ENCODE assay signal across 9 cellular contexts in genomic region chr4:41142946-41143720, GRCh38.
A peak's percentile ranks its signal among the peaks of the same experiment; 100 is the strongest.
DNase-seq lines count a peak whose midpoint lies in the region; ATAC-seq and TF ChIP-seq lines count a peak whose summit lies in the region.
"Had no signal": no experiment of that assay in that cellular context is flagged by ENCODE, and none has a peak within 500 bp of the region (broad histone marks: within the 10 kb centered on the region; RNA-seq: fewer than 3 reads in every experiment).

No MANE protein-coding gene starts in this region.

- peak; percentile 53 to 92 for TF ChIP-seq EP300 in tibial nerve (IDR thresholded peaks at IDR 0.05)

- no peak overlapping the region for H2AFZ ChIP-seq in KMS-11 (ENCODE audit: low read depth)

- H3K36me3 ChIP-seq in KMS-11 (ENCODE audit: insufficient read depth) = no peaks in the 10 kb centered on the region
- H3K36me3 ChIP-seq in lung (ENCODE audit: control insufficient read depth in 2 of 2, insufficient read depth in 2 of 2, low read length in 2 of 2) = peaks cover 0 to 2% of the 10 kb centered on the region in 2 donors
- peaks cover 0 to 4% (median 0%) of the 10 kb centered on the region in 3 donors for H3K36me3 ChIP-seq in tibial nerve
- H3K36me3 ChIP-seq in H7 (replicated peaks; ENCODE audit: control insufficient read depth, insufficient read depth, low read length) = no peaks in the 10 kb centered on the region

- no peaks in the 10 kb centered on the region for H4K20me1 ChIP-seq in KMS-11 (ENCODE audit: insufficient read depth)

- H3K4me1 ChIP-seq in KMS-11 (ENCODE audit: low read depth, poor library complexity, severe bottlenecking) (peaks cover 61% of the 10 kb centered on the region), lung (ENCODE audit: control insufficient read depth in 2 of 2, insufficient read depth in 2 of 2, low read length in 2 of 2) (peaks cover 8 to 11% of the 10 kb centered on the region in 2 donors), tibial nerve (peaks cover 0 to 76% (median 40%) of the 10 kb centered on the region in 4 donors)

- peaks cover 6% of the 10 kb centered on the region for H3K79me2 ChIP-seq in KMS-11 (ENCODE audit: insufficient read depth, low read depth)

- no peak for TF ChIP-seq CTCF in KMS-11 (conservative IDR thresholded peaks at IDR 0.05; ENCODE audit: low read depth, low read length)
- no peak for TF ChIP-seq CTCF in lung (IDR thresholded peaks at IDR 0.05; ENCODE audit: control extremely low read depth, extremely low read depth)
- TF ChIP-seq CTCF in tibial nerve (IDR thresholded peaks at IDR 0.05) = no peak

- H3K27me3 ChIP-seq in KMS-11 (ENCODE audit: insufficient read depth, low read depth) = no peaks in the 10 kb centered on the region
- no peaks in the 10 kb centered on the region for H3K27me3 ChIP-seq in lung (ENCODE audit: control insufficient read depth, insufficient read depth)
- no peaks in the 10 kb centered on the region for H3K27me3 ChIP-seq in tibial nerve
- H3K27me3 ChIP-seq in H7 (ENCODE audit: control insufficient read depth, insufficient read depth, low read length) = no peaks in the 10 kb centered on the region

- no peak for TF ChIP-seq POLR2A in tibial nerve (IDR thresholded peaks at IDR 0.05)

- 50 to 69% methylated on average over 7 of the region's 7 CpGs for WGBS in lung, 2 donors
- 19 to 23% methylated on average over 7 of the region's 7 CpGs for WGBS in tibial nerve, 2 donors

- no peak overlapping the region for H3K27ac ChIP-seq in KMS-11
- H3K27ac ChIP-seq in lung (ENCODE audit: low read depth in 1 of 2, low read length in 1 of 2) = peak overlapping the region; percentile 56 to 92
- H3K27ac ChIP-seq in tibial nerve = peak overlapping the region; percentile 28 to 91 (median 79)

- H3K4me3 ChIP-seq in KMS-11 (IDR thresholded peaks at IDR 0.05; ENCODE audit: insufficient read depth, low read depth, low read length) (no peak overlapping the region), lung (no peak overlapping the region), tibial nerve (peak overlapping the region in 1 of 4 donors; percentile 8), H7 (ENCODE audit: insufficient read depth, low read depth, low read length) (no peak overlapping the region)

- DNase-seq in dermis blood vessel endothelial cell = peak; percentile 73
- DNase-seq in lung (ENCODE audit: low spot score) = peak; percentile 62
- peak; percentile 63 to 76 for DNase-seq in tibial nerve (ENCODE audit: low spot score in 2 of 2)
- DNase-seq in globus pallidus (ENCODE audit: low spot score) = no peak
- no peak for DNase-seq in H7
- no peak for DNase-seq in stimulated activated naive CD8-positive, alpha-beta T cell treated with anti-CD3 and anti-CD28 coated beads, Interleukin-15, Interleukin-2, amounts not matched to agents 100 U/mL and 50 U/mL, for 24 hours
- DNase-seq: MM.1S had no signal

- H3K4me2 ChIP-seq in KMS-11 = peak overlapping the region; percentile 7; the same call in 1 of the 2 replicates

- ATAC-seq in lung (ENCODE audit: insufficient read depth, low FRiP score) (peak; percentile 68), GM21619 (IDR thresholded peaks at IDR 0.05; ENCODE audit: unreplicated experiment) (no peak)
- ATAC-seq in stimulated activated naive CD8-positive, alpha-beta T cell treated with anti-CD3 and anti-CD28 coated beads, Interleukin-15, Interleukin-2, amounts not matched to agents 100 U/mL and 50 U/mL, for 24 hours = no peak

- H3K9me3 ChIP-seq in lung (ENCODE audit: control insufficient read depth in 2 of 2, insufficient read depth in 1 of 2, low read length in 1 of 2) (no peaks in the 10 kb centered on the region), tibial nerve (no peaks in the 10 kb centered on the region)

- H3K9ac ChIP-seq in KMS-11 = no peak overlapping the region

Comparison
In these comparisons a context has a peak if more than half of its experiments do, and no peak if none do; other contexts are left out.
1. DNase-seq: peak in dermis blood vessel endothelial cell (single experiment), lung (single experiment) and tibial nerve (2 of 2); none in globus pallidus (single experiment), H7 (single experiment) and stimulated activated naive CD8-positive, alpha-beta T cell treated with anti-CD3 and anti-CD28 coated beads, Interleukin-15, Interleukin-2, amounts not matched to agents 100 U/mL and 50 U/mL, for 24 hours (single experiment).